ENCODE assay signal across 22 cellular contexts in genomic region chr19:21694171-21694906, GRCh38.
DNase-seq lines count a peak whose midpoint lies in the region; ATAC-seq and TF ChIP-seq lines count a peak whose summit lies in the region.
"Had no signal": no experiment of that assay in that cellular context is flagged by ENCODE, and none has a peak within 500 bp of the region (broad histone marks: within the 10 kb centered on the region; RNA-seq: fewer than 3 reads in every experiment).

No MANE protein-coding gene starts in this region.

- H3K4me2 ChIP-seq in GM23248 (ENCODE audit: unreplicated experiment) = no peak overlapping the region
- H3K4me2 ChIP-seq: KMS-11, PC-9 had no signal

- H3K27ac Mint-ChIP-seq in CD8-positive, alpha-beta memory T cell = no peak overlapping the region
- H3K27ac Mint-ChIP-seq: B cell, H9, HFFc6, T-cell had no signal

- no peak for TF ChIP-seq CTCF in esophagus muscularis mucosa (IDR thresholded peaks at IDR 0.05)
- no peak for TF ChIP-seq CTCF in ovary (IDR thresholded peaks at IDR 0.05)

- H3K4me3 Mint-ChIP-seq in CD8-positive, alpha-beta memory T cell = no peak overlapping the region
- H3K4me3 Mint-ChIP-seq: B cell, CD14-positive monocyte, H9, HFFc6, T-cell had no signal

- H3K36me3 ChIP-seq in CD8-positive, alpha-beta memory T cell (ENCODE audit: insufficient read depth, low read length) = no peaks in the 10 kb centered on the region
- H3K36me3 ChIP-seq in esophagus muscularis mucosa (no peaks in the 10 kb centered on the region), ovary (no peaks in the 10 kb centered on the region), GM23248 (ENCODE audit: low read depth) (no peaks in the 10 kb centered on the region)

- intact Hi-C loops in esophagus muscularis mucosa (cut with DNase I) = no loop called here
- intact Hi-C loops in ovary (cut with DNase I) = no loop called here

- no peak overlapping the region for H2AFZ ChIP-seq in GM23248
- H2AFZ ChIP-seq: PC-9 had no signal

- 57% methylated on average over 7 of the region's 7 CpGs for WGBS in esophagus muscularis mucosa
- 19 to 42% (median 32%) methylated on average over 7 of the region's 7 CpGs for WGBS in ovary, 3 donors
- 31 to 42% methylated on average over 7 of the region's 7 CpGs for WGBS in GM23248 (ENCODE audit: low coverage in 1 of 2, low lambda C conversion rate in 2 of 2, missing lambda C conversion rate in 2 of 2), 2 experiments

- ATAC-seq in HG03520 (IDR thresholded peaks at IDR 0.05; ENCODE audit: unreplicated experiment) (no peak), HG03354 (IDR thresholded peaks at IDR 0.05; ENCODE audit: poor library complexity, severe bottlenecking, unreplicated experiment) (no peak)
- ATAC-seq: T-cell had no signal

- H3K4me1 ChIP-seq in CD8-positive, alpha-beta memory T cell (ENCODE audit: insufficient read depth, low read length) = no peaks in the 10 kb centered on the region
- peaks cover 0 to 16% (median 13%) of the 10 kb centered on the region in 4 donors for H3K4me1 ChIP-seq in esophagus muscularis mucosa
- H3K4me1 ChIP-seq in ovary (ENCODE audit: insufficient read depth) = peaks cover 10% of the 10 kb centered on the region
- H3K4me1 ChIP-seq in GM23248 (ENCODE audit: insufficient read depth) = no peaks in the 10 kb centered on the region

- H3K4me3 ChIP-seq in CD8-positive, alpha-beta memory T cell (ENCODE audit: low read length) = no peak overlapping the region
- H3K4me3 ChIP-seq in esophagus muscularis mucosa (no peak overlapping the region), ovary (no peak overlapping the region), GM23248 (no peak overlapping the region)
- H3K4me3 ChIP-seq: PC-9, SK-N-MC had no signal

- no peaks in the 10 kb centered on the region for H3K4me1 Mint-ChIP-seq in CD8-positive, alpha-beta memory T cell
- H3K4me1 Mint-ChIP-seq: B cell, CD14-positive monocyte, T-cell had no signal

- H3K9me2 ChIP-seq in GM23248 (ENCODE audit: insufficient read depth) = no peaks in the 10 kb centered on the region

- no peak overlapping the region for H3K9ac ChIP-seq in GM23248
- H3K9ac ChIP-seq: KMS-11 had no signal

- no peak for TF ChIP-seq EP300 in esophagus muscularis mucosa (IDR thresholded peaks at IDR 0.05)
- TF ChIP-seq EP300 in ovary (IDR thresholded peaks at IDR 0.05) = no peak

- CTCF ChIA-PET in CD8-positive, alpha-beta memory T cell (lab: Charles Lee) = no interaction called here

- no peaks in the 10 kb centered on the region for H3K36me3 Mint-ChIP-seq in CD8-positive, alpha-beta memory T cell
- H3K36me3 Mint-ChIP-seq: CD14-positive monocyte, T-cell had no signal

- no peaks in the 10 kb centered on the region for H3K9me3 ChIP-seq in CD8-positive, alpha-beta memory T cell (ENCODE audit: low read length)
- H3K9me3 ChIP-seq in esophagus muscularis mucosa (no peaks in the 10 kb centered on the region), ovary (no peaks in the 10 kb centered on the region), GM23248 (ENCODE audit: low read depth) (no peaks in the 10 kb centered on the region)

- no peaks in the 10 kb centered on the region for H3K27me3 ChIP-seq in CD8-positive, alpha-beta memory T cell (ENCODE audit: insufficient read depth, low read length, poor library complexity, severe bottlenecking)
- H3K27me3 ChIP-seq in esophagus muscularis mucosa (no peaks in the 10 kb centered on the region), ovary (no peaks in the 10 kb centered on the region), GM23248 (replicated peaks; ENCODE audit: insufficient read depth) (no peaks in the 10 kb centered on the region)

- no peak for DNase-seq in CD8-positive, alpha-beta memory T cell
- DNase-seq in LHCN-M2 (ENCODE audit: low read depth) (peak; percentile 4), esophagus muscularis mucosa (ENCODE audit: extremely low spot score) (peak; percentile 37), ovary (peak; percentile 46 to 72 (median 66)), GM23248 (no peak)
- DNase-seq: H9, HFFc6, NCI-H1105, NCI-H2029 treated with DMSO at 0.1 percent for 48 hours, NCI-H2171, NCI-H345, NCI-H524 treated with DMSO at 0.1 percent for 48 hours, PC-9, SHP77 treated with DMSO at 0.1 percent for 48 hours, T-cell had no signal

- POLR2A ChIA-PET in CD8-positive, alpha-beta memory T cell (lab: Charles Lee) = no interaction called here

- H3F3A ChIP-seq in GM23248 (ENCODE audit: insufficient read depth) = no peaks in the 10 kb centered on the region

- peak overlapping the region; percentile 6 for H3K27ac ChIP-seq in CD8-positive, alpha-beta memory T cell (ENCODE audit: low read depth, low read length)
- H3K27ac ChIP-seq in esophagus muscularis mucosa (replicated peaks in 1 of 4) (no peak overlapping the region), ovary (peak overlapping the region in 1 of 2 donors; percentile 62), GM23248 (no peak overlapping the region)
- H3K27ac ChIP-seq: KMS-11, PC-9, RWPE1, SK-N-MC had no signal

- no peaks in the 10 kb centered on the region for H3K79me2 ChIP-seq in GM23248 (ENCODE audit: insufficient read depth)

- TF ChIP-seq POLR2A in esophagus muscularis mucosa (IDR thresholded peaks at IDR 0.05; ENCODE audit: low read depth) (no peak), ovary (IDR thresholded peaks at IDR 0.05) (no peak)

- H3K27me3 Mint-ChIP-seq in CD8-positive, alpha-beta memory T cell = peaks cover 0 to 8% of the 10 kb centered on the region in 2 donors
- H3K27me3 Mint-ChIP-seq: T-cell had no signal

- H3K9me3 Mint-ChIP-seq in CD8-positive, alpha-beta memory T cell = no peaks in the 10 kb centered on the region
- H3K9me3 Mint-ChIP-seq: T-cell had no signal

- in situ Hi-C loops in GM23248 (cut with MboI) = no loop called here

- no peaks in the 10 kb centered on the region for H4K20me1 ChIP-seq in GM23248 (ENCODE audit: insufficient read depth)

Comparison
In these comparisons a context has a peak if more than half of its experiments do, and no peak if none do; other contexts are left out.
1. DNase-seq: peak in LHCN-M2 (single experiment), esophagus muscularis mucosa (single experiment) and ovary (5 of 5); none in CD8-positive, alpha-beta memory T cell (0 of 5) and GM23248 (single experiment).